ENCODE assay signal across 6 cellular contexts in the genomic region with DNA sequence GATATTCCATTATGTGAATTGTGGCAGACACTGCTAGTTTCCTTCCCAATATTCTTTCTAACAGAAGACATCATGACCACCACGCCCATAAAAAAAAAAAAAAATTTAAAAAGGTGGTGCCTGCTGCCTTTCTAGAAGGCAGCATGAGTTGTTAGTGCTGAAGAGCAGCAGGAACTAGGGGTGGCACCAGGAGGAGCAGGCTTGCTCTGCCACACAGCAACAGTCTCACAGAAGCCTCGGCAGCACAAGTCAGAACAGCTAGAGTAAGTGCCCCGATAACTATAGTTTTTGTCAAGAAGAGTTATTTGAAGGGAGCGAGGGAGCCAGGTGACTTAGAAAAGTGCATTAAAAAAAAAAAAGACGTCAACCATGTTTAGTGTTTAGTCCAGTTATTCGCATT.
"Had no signal": no experiment of that assay in that cellular context is flagged by ENCODE, and none has a peak within 500 bp of the region (broad histone marks: within the 10 kb centered on the region; RNA-seq: fewer than 3 reads in every experiment).

No MANE protein-coding gene starts in this region.

- H3K27ac Mint-ChIP-seq: IgD-negative memory B cell had no signal

- H3K9me3 Mint-ChIP-seq: IgD-negative memory B cell had no signal

- H3K4me3 Mint-ChIP-seq: IgD-negative memory B cell had no signal

- DNase-seq: GOT3, H7, HCEC 1CT, KBM-7 had no signal

- H3K4me1 Mint-ChIP-seq: IgD-negative memory B cell had no signal

- ATAC-seq: HepG2 had no signal
